In the genomic region with DNA sequence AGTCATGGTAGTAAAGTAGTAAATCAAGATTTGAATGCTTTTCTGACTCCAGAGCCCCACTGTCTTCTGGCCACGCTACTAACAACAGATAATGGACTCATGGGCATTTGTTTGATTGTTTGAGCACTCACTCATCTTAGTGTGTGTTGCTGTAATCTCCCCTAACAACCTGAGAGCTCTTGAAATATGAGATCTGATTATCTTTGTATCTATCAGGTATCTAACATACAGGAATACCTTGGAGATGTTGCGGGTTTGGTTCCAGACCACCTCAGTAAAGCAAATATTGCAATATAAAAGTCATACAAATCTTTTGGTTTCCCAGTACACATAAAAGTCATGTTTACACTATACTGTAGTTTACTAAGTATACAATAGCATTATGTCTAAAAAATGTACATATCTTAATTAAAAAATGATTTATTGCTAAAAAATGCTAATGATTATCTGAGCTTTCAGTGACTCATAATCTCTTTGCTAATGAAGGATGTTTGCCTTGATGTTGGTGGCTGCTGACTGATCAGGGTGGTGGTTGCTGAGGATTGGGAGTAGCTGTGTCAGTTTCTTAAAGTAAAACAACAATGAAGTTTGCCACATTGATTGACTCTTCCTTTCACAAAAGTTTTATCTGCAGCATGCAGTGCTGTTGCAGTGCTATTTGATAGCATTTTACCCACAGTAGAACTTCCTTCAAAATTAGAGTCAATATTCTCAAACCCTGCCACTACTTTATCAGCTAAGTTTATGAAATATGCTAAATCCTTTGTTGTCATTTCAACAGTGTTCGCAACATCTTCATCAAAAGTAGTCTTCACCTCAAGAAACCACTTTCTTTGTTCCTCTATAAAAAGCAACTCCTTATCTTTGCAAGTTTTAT, we compare ENCODE assay signal across 18 cellular contexts.
DNase-seq lines count a peak whose midpoint lies in the region; ATAC-seq and TF ChIP-seq lines count a peak whose summit lies in the region.
"Had no signal": no experiment of that assay in that cellular context is flagged by ENCODE, and none has a peak within 500 bp of the region (broad histone marks: within the 10 kb centered on the region; RNA-seq: fewer than 3 reads in every experiment).

No MANE protein-coding gene starts in this region.

- no peak for ATAC-seq in GM21717 (IDR thresholded peaks at IDR 0.05; ENCODE audit: unreplicated experiment)
- ATAC-seq in HG03196 (IDR thresholded peaks at IDR 0.05; ENCODE audit: unreplicated experiment): no peak
- ATAC-seq in gastroesophageal sphincter: no peak
- ATAC-seq: activated CD8-positive, alpha-beta memory T cell treated with anti-CD3 and anti-CD28 coated beads, Interleukin-2, amount 10 ng/mL, durations not matched to agents 7 days and 5 days; T-helper 17 cell had no signal

- H3K27ac ChIP-seq in gastroesophageal sphincter: no peak overlapping the region
- H3K27ac ChIP-seq: esophagus squamous epithelium, thyroid gland had no signal

- peaks cover 0 to 10% (median 2%) of the 10 kb centered on the region in 3 donors for H3K4me1 ChIP-seq in gastroesophageal sphincter
- H3K4me1 ChIP-seq: esophagus squamous epithelium, thyroid gland had no signal

- peaks cover 0 to 46% of the 10 kb centered on the region in 2 donors for H3K36me3 ChIP-seq in gastroesophageal sphincter
- H3K36me3 ChIP-seq: thyroid gland had no signal

- no peak for TF ChIP-seq POLR2A in gastroesophageal sphincter (IDR thresholded peaks at IDR 0.05)

- WGBS in gastroesophageal sphincter (ENCODE audit: low coverage in 1 of 2), 2 donors: 92 to 97% methylated on average over 3 of the region's 3 CpGs

- H3K9me3 ChIP-seq in gastroesophageal sphincter: no peaks in the 10 kb centered on the region
- H3K9me3 ChIP-seq: esophagus squamous epithelium, thyroid gland had no signal

- no peak overlapping the region for H3K4me3 ChIP-seq in gastroesophageal sphincter
- H3K4me3 ChIP-seq: esophagus squamous epithelium, thyroid gland had no signal

- DNase-seq in EH (ENCODE audit: low read depth): peak; percentile 21
- peak; percentile 86 for DNase-seq in NCI-H2029 (lab: John Stamatoyannopoulos, UW)
- DNase-seq in OCI-M1 (lab: John Stamatoyannopoulos, UW): peak; percentile 3
- peak; percentile 28 for DNase-seq in kidney tubule cell (ENCODE audit: low spot score)
- DNase-seq: activated CD4-positive, alpha-beta T cell treated with anti-CD3 and anti-CD28 coated beads for 48 hours; activated CD8-positive, alpha-beta memory T cell treated with anti-CD3 and anti-CD28 coated beads, Interleukin-2, amount 10 ng/mL, durations not matched to agents 7 days and 5 days; CD4-positive, CD25-positive, alpha-beta regulatory T cell; esophagus squamous epithelium; NCI-H1105 treated with DMSO at 0.1 percent for 48 hours; NCI-H2227 treated with DMSO at 0.1 percent for 48 hours; NK-92 treated with Interleukin-12 subunit alpha and Interleukin-12 subunit beta, amount 100 ng/mL, for 24 hours; small intestine; stimulated activated CD4-positive, alpha-beta T cell treated with anti-CD3 and anti-CD28 coated beads, Interleukin-4, amount 100 ng/mL, for 1 hour; T-helper 17 cell; thyroid gland had no signal

- no peak for TF ChIP-seq CTCF in gastroesophageal sphincter (IDR thresholded peaks at IDR 0.05)

- no peaks in the 10 kb centered on the region for H3K27me3 ChIP-seq in gastroesophageal sphincter
- H3K27me3 ChIP-seq: esophagus squamous epithelium, thyroid gland had no signal

- TF ChIP-seq EP300 in gastroesophageal sphincter (IDR thresholded peaks at IDR 0.05): no peak

Comparison
In these comparisons a context has a peak if more than half of its experiments do, and no peak if none do; other contexts are left out.
1. DNase-seq: peak in every context shown above with its lines; median percentile 86 in NCI-H2029; 28 in kidney tubule cell; 21 in EH; 3 in OCI-M1.